ENCODE assay signal across 13 cellular contexts in genomic region chr11:34028407-34028804, GRCh38. TPM values are rescaled to one million over a fixed set of nuclear protein-coding genes. Genes with fewer than 3 reads are reported as not detected.
DNase-seq lines count a peak whose midpoint lies in the region; ATAC-seq, FAIRE-seq and TF ChIP-seq lines count a peak whose summit lies in the region.
"Had no signal": no experiment of that assay in that cellular context is flagged by ENCODE, and none has a peak within 500 bp of the region (broad histone marks: within the 10 kb centered on the region; RNA-seq: fewer than 3 reads in every experiment).

No MANE protein-coding gene starts in this region.

- no peak for ATAC-seq in activated T-helper 17 cell treated with anti-CD3 and anti-CD28 coated beads, Interleukin-2, amount 50 U/mL, for 72 hours (replicated peaks)
- ATAC-seq in left cardiac atrium, result peak; percentile 58 to 88
- ATAC-seq in GM18870 (IDR thresholded peaks at IDR 0.05; ENCODE audit: unreplicated experiment), result no peak
- ATAC-seq in HG03354 (IDR thresholded peaks at IDR 0.05; ENCODE audit: poor library complexity, severe bottlenecking, unreplicated experiment), result no peak
- ATAC-seq in HG03135 (IDR thresholded peaks at IDR 0.05; ENCODE audit: unreplicated experiment), result no peak
- ATAC-seq: T-cell had no signal

- no peaks in the 10 kb centered on the region for H3K4me1 Mint-ChIP-seq in activated T-helper 17 cell treated with anti-CD3 and anti-CD28 coated beads, Interleukin-2, amount 50 U/mL, for 72 hours
- peaks cover 3% of the 10 kb centered on the region for H3K4me1 Mint-ChIP-seq in osteocyte (ENCODE audit: unreplicated experiment)
- H3K4me1 Mint-ChIP-seq: activated naive CD8-positive, alpha-beta T cell treated with anti-CD3 and anti-CD28 coated beads, Interleukin-2, amount 10 ng/mL, durations not matched to agents 7 days and 5 days; T-cell had no signal

- no peak for FAIRE-seq in GM19239 (lab: Jason Lieb, UNC)
- FAIRE-seq: endometrium had no signal

- no peaks in the 10 kb centered on the region for H3K27me3 Mint-ChIP-seq in activated T-helper 17 cell treated with anti-CD3 and anti-CD28 coated beads, Interleukin-2, amount 50 U/mL, for 72 hours
- H3K27me3 Mint-ChIP-seq in osteocyte (ENCODE audit: unreplicated experiment), result peaks cover 6% of the 10 kb centered on the region
- H3K27me3 Mint-ChIP-seq: stimulated activated naive CD8-positive, alpha-beta T cell treated with anti-CD3 and anti-CD28 coated beads, Interleukin-15, Interleukin-2, amounts not matched to agents 100 ng/mL and 50 ng/mL, for 24 hours had no signal

- H3K36me3 Mint-ChIP-seq in activated T-helper 17 cell treated with anti-CD3 and anti-CD28 coated beads, Interleukin-2, amount 50 U/mL, for 72 hours (ENCODE audit: low read depth), result no peaks in the 10 kb centered on the region
- no peaks in the 10 kb centered on the region for H3K36me3 Mint-ChIP-seq in osteocyte (ENCODE audit: unreplicated experiment)
- H3K36me3 Mint-ChIP-seq: activated naive CD8-positive, alpha-beta T cell treated with anti-CD3 and anti-CD28 coated beads, Interleukin-2, amount 10 ng/mL, durations not matched to agents 7 days and 5 days; T-cell had no signal

- H3K27ac Mint-ChIP-seq in activated T-helper 17 cell treated with anti-CD3 and anti-CD28 coated beads, Interleukin-2, amount 50 U/mL, for 72 hours, result peak overlapping the region; percentile 50
- no peak overlapping the region for H3K27ac Mint-ChIP-seq in osteocyte (ENCODE audit: unreplicated experiment)
- H3K27ac Mint-ChIP-seq: activated naive CD8-positive, alpha-beta T cell treated with anti-CD3 and anti-CD28 coated beads, Interleukin-2, amount 10 ng/mL, durations not matched to agents 7 days and 5 days; stimulated activated naive CD8-positive, alpha-beta T cell treated with anti-CD3 and anti-CD28 coated beads, Interleukin-15, Interleukin-2, amounts not matched to agents 100 ng/mL and 50 ng/mL, for 24 hours; T-cell had no signal

- DNase-seq in C1 segment of cervical spinal cord (lab: John Stamatoyannopoulos, UW) (peak in 8 of 14 donors; percentile 2 to 42 (median 20)), left cardiac atrium (no peak), osteocyte (ENCODE audit: extremely low spot score, unreplicated experiment) (peak; percentile 38), GM19239 (ENCODE audit: insufficient read length, low spot score) (no peak)
- DNase-seq: activated naive CD8-positive, alpha-beta T cell treated with anti-CD3 and anti-CD28 coated beads, Interleukin-2, amount 10 ng/mL, durations not matched to agents 7 days and 5 days; stimulated activated CD4-positive, alpha-beta T cell treated with anti-CD3 and anti-CD28 coated beads, Interleukin-2, amount 100 ng/mL, for 48 hours; T-cell had no signal

- no peak overlapping the region for H3K4me3 Mint-ChIP-seq in activated T-helper 17 cell treated with anti-CD3 and anti-CD28 coated beads, Interleukin-2, amount 50 U/mL, for 72 hours
- no peak overlapping the region for H3K4me3 Mint-ChIP-seq in osteocyte (ENCODE audit: unreplicated experiment)
- H3K4me3 Mint-ChIP-seq: activated naive CD8-positive, alpha-beta T cell treated with anti-CD3 and anti-CD28 coated beads, Interleukin-2, amount 10 ng/mL, durations not matched to agents 7 days and 5 days; stimulated activated naive CD8-positive, alpha-beta T cell treated with anti-CD3 and anti-CD28 coated beads, Interleukin-15, Interleukin-2, amounts not matched to agents 100 ng/mL and 50 ng/mL, for 24 hours; T-cell had no signal

- intact Hi-C loops in left cardiac atrium (cut with DNase I), result no loop called here

- no peak for TF ChIP-seq CTCF in osteocyte (IDR thresholded peaks at IDR 0.05)

- H3K9me3 Mint-ChIP-seq in activated T-helper 17 cell treated with anti-CD3 and anti-CD28 coated beads, Interleukin-2, amount 50 U/mL, for 72 hours, result no peaks in the 10 kb centered on the region
- no peaks in the 10 kb centered on the region for H3K9me3 Mint-ChIP-seq in osteocyte (ENCODE audit: unreplicated experiment)
- H3K9me3 Mint-ChIP-seq: activated naive CD8-positive, alpha-beta T cell treated with anti-CD3 and anti-CD28 coated beads, Interleukin-2, amount 10 ng/mL, durations not matched to agents 7 days and 5 days; stimulated activated naive CD8-positive, alpha-beta T cell treated with anti-CD3 and anti-CD28 coated beads, Interleukin-15, Interleukin-2, amounts not matched to agents 100 ng/mL and 50 ng/mL, for 24 hours; T-cell had no signal

RNA-seq across cellular contexts. Expression of gene CAPRIN1, which starts 23.1 kb away (rescaled TPM):
- total RNA-seq in activated T-helper 17 cell treated with anti-CD3 and anti-CD28 coated beads, Interleukin-2, amount 50 U/mL, for 72 hours, result 100 to 1,000 TPM; 151 to 262 TPM
- total RNA-seq in left cardiac atrium (100 to 1,000 TPM; 102 to 106 TPM), osteocyte (245 and 252 TPM in 2 replicates)

Comparison
In these comparisons a context has a peak if more than half of its experiments do, and no peak if none do; other contexts are left out.
1. DNase-seq: peak in C1 segment of cervical spinal cord (8 of 14) and osteocyte (single experiment); none in left cardiac atrium (single experiment) and GM19239 (single experiment).
2. ATAC-seq: peak in left cardiac atrium (2 of 2); none in activated T-helper 17 cell treated with anti-CD3 and anti-CD28 coated beads, Interleukin-2, amount 50 U/mL, for 72 hours (single experiment), GM18870 (single experiment), HG03354 (single experiment) and HG03135 (single experiment).